In the genomic region with DNA sequence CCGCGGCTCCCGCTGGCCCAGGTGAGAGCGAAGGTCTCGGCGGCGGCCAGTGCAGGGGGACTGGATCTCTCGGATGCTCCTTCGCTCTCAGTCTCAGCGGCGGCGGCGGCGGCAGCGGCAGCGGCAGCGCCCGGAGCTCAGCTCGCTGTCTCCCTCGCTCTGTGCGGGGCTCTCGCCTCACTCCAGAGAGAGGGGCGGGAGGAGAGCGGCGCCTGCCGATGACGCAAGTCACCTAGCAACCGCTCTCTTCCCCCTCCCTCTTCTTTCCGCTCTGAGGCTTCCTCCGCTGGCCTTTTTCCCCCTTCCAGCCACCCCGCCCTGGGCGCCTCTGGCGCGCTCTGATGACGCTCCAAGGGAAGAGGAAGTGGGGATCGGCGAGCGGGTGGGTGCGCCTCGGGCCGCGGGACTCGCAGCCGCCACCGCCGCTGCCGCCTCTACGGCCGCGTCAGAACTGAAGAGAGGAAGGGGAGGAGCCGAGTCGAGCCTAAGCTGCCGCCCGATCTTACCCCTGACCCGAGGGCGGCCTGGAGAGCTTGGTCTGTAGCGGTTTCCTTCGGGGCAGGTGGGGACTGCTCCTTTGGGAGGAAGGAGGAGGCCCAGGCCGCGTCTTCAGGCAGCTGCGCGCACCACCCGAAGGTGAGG, we compare ENCODE assay signal across 8 cellular contexts. TPM values are rescaled to one million over a fixed set of nuclear protein-coding genes. Genes with fewer than 3 reads are reported as not detected.
DNase-seq lines count a peak whose midpoint lies in the region; ATAC-seq and TF ChIP-seq lines count a peak whose summit lies in the region.

A gene with protein sequence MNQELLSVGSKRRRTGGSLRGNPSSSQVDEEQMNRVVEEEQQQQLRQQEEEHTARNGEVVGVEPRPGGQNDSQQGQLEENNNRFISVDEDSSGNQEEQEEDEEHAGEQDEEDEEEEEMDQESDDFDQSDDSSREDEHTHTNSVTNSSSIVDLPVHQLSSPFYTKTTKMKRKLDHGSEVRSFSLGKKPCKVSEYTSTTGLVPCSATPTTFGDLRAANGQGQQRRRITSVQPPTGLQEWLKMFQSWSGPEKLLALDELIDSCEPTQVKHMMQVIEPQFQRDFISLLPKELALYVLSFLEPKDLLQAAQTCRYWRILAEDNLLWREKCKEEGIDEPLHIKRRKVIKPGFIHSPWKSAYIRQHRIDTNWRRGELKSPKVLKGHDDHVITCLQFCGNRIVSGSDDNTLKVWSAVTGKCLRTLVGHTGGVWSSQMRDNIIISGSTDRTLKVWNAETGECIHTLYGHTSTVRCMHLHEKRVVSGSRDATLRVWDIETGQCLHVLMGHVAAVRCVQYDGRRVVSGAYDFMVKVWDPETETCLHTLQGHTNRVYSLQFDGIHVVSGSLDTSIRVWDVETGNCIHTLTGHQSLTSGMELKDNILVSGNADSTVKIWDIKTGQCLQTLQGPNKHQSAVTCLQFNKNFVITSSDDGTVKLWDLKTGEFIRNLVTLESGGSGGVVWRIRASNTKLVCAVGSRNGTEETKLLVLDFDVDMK (minus strand): TSS at position 190 of the 642 bp plus-strand sequence. CDS start 124,289 bp downstream, outside the sequence.

- H4K20me1 ChIP-seq in BLaER1 treated with 17β-estradiol and CSF1 and Interleukin-3, amounts not matched to agents 10 nM and 100 nM: peaks cover 32 to 60% (median 42%) of the 10 kb centered on the region in 11 experiments; a peak in 21 of 22 replicates

- intact Hi-C loops in left lung (cut with DNase I): no loop called here

- no peaks in the 10 kb centered on the region for H3K27me3 ChIP-seq in BLaER1 treated with 17β-estradiol and CSF1 and Interleukin-3, amounts not matched to agents 10 nM and 100 nM
- H3K27me3 ChIP-seq in left lung: no peaks in the 10 kb centered on the region

- H3K9me3 ChIP-seq in BLaER1 treated with 17β-estradiol and CSF1 and Interleukin-3, amounts not matched to agents 10 nM and 100 nM (replicated peaks in 1 of 11): peaks cover 13 to 23% (median 20%) of the 10 kb centered on the region in 11 experiments
- no peaks in the 10 kb centered on the region for H3K9me3 ChIP-seq in left lung

- peak within 1 kb of the TSS; percentile 86 to 97 (median 92) for H3K4me2 ChIP-seq in BLaER1 treated with 17β-estradiol and CSF1 and Interleukin-3, amounts not matched to agents 10 nM and 100 nM

- peak; percentile 98 for DNase-seq in NCI-H748 (lab: John Stamatoyannopoulos, UW; ENCODE audit: unreplicated experiment)
- peak; percentile 100 for DNase-seq in activated CD4-positive, alpha-beta T cell treated with anti-CD3 and anti-CD28 coated beads, Interleukin-2, amount 50 U/mL, for 1 hour
- DNase-seq in dedifferentiated amniotic fluid mesenchymal stem cell (ENCODE audit: extremely low spot score): peak; percentile 99
- peak; percentile 99 to 100 for DNase-seq in left lung
- DNase-seq in stimulated activated CD4-positive, alpha-beta T cell treated with anti-CD3 and anti-CD28 coated beads, Interleukin-2, amount 100 ng/mL, for 48 hours: peak; percentile 96 to 98

- H3K36me3 ChIP-seq in BLaER1 treated with 17β-estradiol and CSF1 and Interleukin-3, amounts not matched to agents 10 nM and 100 nM: peaks cover 14 to 54% (median 24%) of the 10 kb centered on the region in 11 experiments
- H3K36me3 ChIP-seq in left lung: peaks cover 0 to 13% of the 10 kb centered on the region in 2 donors

- TF ChIP-seq CTCF in left lung (IDR thresholded peaks at IDR 0.05): peak in 1 of 2 donors; percentile 10

- peak within 1 kb of the TSS; percentile 80 to 97 (median 92) for H3K27ac ChIP-seq in BLaER1 treated with 17β-estradiol and CSF1 and Interleukin-3, amounts not matched to agents 10 nM and 100 nM
- H3K27ac ChIP-seq in left lung: peak within 1 kb of the TSS; percentile 83 to 98

- ATAC-seq in GM19351 (IDR thresholded peaks at IDR 0.05; ENCODE audit: unreplicated experiment) (peak; percentile 79), HG03521 (IDR thresholded peaks at IDR 0.05; ENCODE audit: unreplicated experiment) (peak; percentile 90), left lung (peak; percentile 94)

- H3K9ac ChIP-seq in BLaER1 treated with 17β-estradiol and CSF1 and Interleukin-3, amounts not matched to agents 10 nM and 100 nM: peak within 1 kb of the TSS; percentile 90 to 98 (median 96)

- peaks cover 25 to 54% (median 49%) of the 10 kb centered on the region in 10 experiments for H3K4me1 ChIP-seq in BLaER1 treated with 17β-estradiol and CSF1 and Interleukin-3, amounts not matched to agents 10 nM and 100 nM
- peaks cover 15 to 53% of the 10 kb centered on the region in 2 donors for H3K4me1 ChIP-seq in left lung

- peak within 1 kb of the TSS; percentile 89 to 100 (median 98) for H3K4me3 ChIP-seq in BLaER1 treated with 17β-estradiol and CSF1 and Interleukin-3, amounts not matched to agents 10 nM and 100 nM
- peak within 1 kb of the TSS; percentile 97 to 99 for H3K4me3 ChIP-seq in left lung

RNA-seq across cellular contexts. Expression of the gene that starts here (rescaled TPM):
- total RNA-seq in left lung: 10 to 100 TPM; 33.6 to 35.2 TPM

Comparison
In these comparisons a context has a peak if more than half of its experiments do, and no peak if none do; other contexts are left out.
1. Peak in every context shown above with its lines: DNase-seq, ATAC-seq, H3K4me3 ChIP-seq and H3K27ac ChIP-seq.